In genomic region chr7:46244752-46245151, GRCh38 we compare ENCODE assay signal across 21 cellular contexts.
DNase-seq lines count a peak whose midpoint lies in the region; ATAC-seq, FAIRE-seq and TF ChIP-seq lines count a peak whose summit lies in the region.
"Had no signal": no experiment of that assay in that cellular context is flagged by ENCODE, and none has a peak within 500 bp of the region (broad histone marks: within the 10 kb centered on the region; RNA-seq: fewer than 3 reads in every experiment).

No MANE protein-coding gene starts in this region.

- H3K4me3 Mint-ChIP-seq in GM23338, result no peak overlapping the region
- no peak overlapping the region for H3K4me3 Mint-ChIP-seq in astrocyte (ENCODE audit: unreplicated experiment)
- H3K4me3 Mint-ChIP-seq: CD14-positive monocyte, HFFc6 had no signal

- peaks cover 2% of the 10 kb centered on the region; the same call in 2 of the 3 replicates for H3K36me3 Mint-ChIP-seq in GM23338 (ENCODE audit: low read depth)
- H3K36me3 Mint-ChIP-seq in astrocyte (ENCODE audit: low read depth, unreplicated experiment), result no peaks in the 10 kb centered on the region
- H3K36me3 Mint-ChIP-seq: CD14-positive monocyte had no signal

- DNase-seq in GM23338 (ENCODE audit: low spot score), result no peak
- DNase-seq in astrocyte (ENCODE audit: low read depth), result no peak
- peak; percentile 45 for DNase-seq in fibroblast of peridontal ligament (ENCODE audit: extremely low read depth)
- peak; percentile 62 for DNase-seq in retinal pigment epithelial cell (ENCODE audit: low read depth)
- DNase-seq in germinal center (ENCODE audit: low spot score), result no peak
- no peak for DNase-seq in activated gamma-delta T cell (lab: John Stamatoyannopoulos, UW)
- DNase-seq in NOMO-1 treated with DMSO at 0.1 percent for 48 hours (lab: John Stamatoyannopoulos, UW; ENCODE audit: unreplicated experiment), result no peak
- DNase-seq in GM19239 (ENCODE audit: insufficient read length, low spot score), result no peak
- DNase-seq: Caco-2, HFFc6, MM.1S, NCI-H1105 treated with DMSO at 0.1 percent for 48 hours, NCI-H2171 treated with DMSO at 0.1 percent for 48 hours, NCI-H510A treated with DMSO at 0.1 percent for 48 hours, SIG-M5 had no signal

- no peaks in the 10 kb centered on the region for H3K9me3 ChIP-seq in astrocyte (ENCODE audit: insufficient read depth, low read depth, low read length)
- H3K9me3 ChIP-seq: Caco-2 had no signal

- H3K79me2 ChIP-seq in GM23338 (replicated peaks; ENCODE audit: insufficient read depth) (no peaks in the 10 kb centered on the region), astrocyte (ENCODE audit: insufficient read depth, low read length) (no peaks in the 10 kb centered on the region)

- H3K27ac Mint-ChIP-seq in GM23338, result no peak overlapping the region
- H3K27ac Mint-ChIP-seq in astrocyte (ENCODE audit: unreplicated experiment), result peak overlapping the region; percentile 4
- H3K27ac Mint-ChIP-seq: CD14-positive monocyte, HFFc6 had no signal

- H4K20me1 ChIP-seq in GM23338 (replicated peaks; ENCODE audit: insufficient read depth), result no peaks in the 10 kb centered on the region
- H4K20me1 ChIP-seq in astrocyte (ENCODE audit: insufficient read depth, low read length), result no peaks in the 10 kb centered on the region

- TF ChIP-seq CTCF in GM23338 (conservative IDR thresholded peaks at IDR 0.05; ENCODE audit: low read depth in 2 of 2), result no peak
- TF ChIP-seq CTCF in astrocyte (IDR thresholded peaks at IDR 0.05; ENCODE audit: insufficient read depth, low read depth, low read length), result no peak
- no peak for TF ChIP-seq CTCF in retinal pigment epithelial cell (conservative IDR thresholded peaks at IDR 0.05; ENCODE audit: low read depth, low read length)

- FAIRE-seq in astrocyte (lab: Jason Lieb, UNC), result no peak
- FAIRE-seq in GM19239 (lab: Jason Lieb, UNC), result no peak
- FAIRE-seq: G401.6, GM12892, H1, RCC 7860 had no signal

- H3K27ac ChIP-seq in GM23338 (ENCODE audit: low read depth) (no peak overlapping the region), astrocyte (ENCODE audit: low read depth, low read length) (no peak overlapping the region)
- H3K27ac ChIP-seq: KMS-11 had no signal

- H3K27me3 Mint-ChIP-seq in GM23338 (ENCODE audit: insufficient read depth, low read depth, poor library complexity), result no peaks in the 10 kb centered on the region
- H3K27me3 Mint-ChIP-seq in astrocyte (ENCODE audit: low read depth, unreplicated experiment), result no peaks in the 10 kb centered on the region

- H3K4me3 ChIP-seq in GM23338 (no peak overlapping the region), astrocyte (ENCODE audit: insufficient read depth, low read depth, low read length) (no peak overlapping the region), retinal pigment epithelial cell (ENCODE audit: low read length) (no peak overlapping the region)

- H3K9me3 Mint-ChIP-seq in GM23338 (peaks cover 3% of the 10 kb centered on the region; the same call in 1 of the 3 replicates), astrocyte (ENCODE audit: unreplicated experiment) (no peaks in the 10 kb centered on the region)
- H3K9me3 Mint-ChIP-seq: HFFc6 had no signal

- H3K36me3 ChIP-seq in GM23338 (ENCODE audit: insufficient read depth) (no peaks in the 10 kb centered on the region), astrocyte (ENCODE audit: insufficient read depth, low read length) (no peaks in the 10 kb centered on the region)

- no peaks in the 10 kb centered on the region for H3F3A ChIP-seq in GM23338 (replicated peaks; ENCODE audit: low read depth)

- H3K27me3 ChIP-seq in GM23338 (ENCODE audit: insufficient read depth) (no peaks in the 10 kb centered on the region), astrocyte (ENCODE audit: insufficient read depth, low read length) (no peaks in the 10 kb centered on the region)

- 0 out of 2 replicates have a peak, but pooled peaks cover 4% of the 10 kb centered on the region for H3K9me2 ChIP-seq in GM23338 (ENCODE audit: insufficient read depth)

- H3K4me2 ChIP-seq in GM23338 (no peak overlapping the region), astrocyte (ENCODE audit: low read length) (no peak overlapping the region)
- H3K4me2 ChIP-seq: KMS-11 had no signal

- no peaks in the 10 kb centered on the region for H3K4me1 ChIP-seq in GM23338 (ENCODE audit: insufficient read depth)
- no peaks in the 10 kb centered on the region for H3K4me1 ChIP-seq in astrocyte (ENCODE audit: insufficient read depth, low read length)
- H3K4me1 ChIP-seq: Caco-2 had no signal

- no peak for ATAC-seq in GM23338

- peak overlapping the region; percentile 43; the same call in 1 of the 2 replicates for H2AFZ ChIP-seq in GM23338
- H2AFZ ChIP-seq in astrocyte (ENCODE audit: low read depth, low read length), result no peak overlapping the region

- no peak overlapping the region for H3K9ac ChIP-seq in astrocyte (ENCODE audit: low read length)
- H3K9ac ChIP-seq: KMS-11 had no signal

- H3K4me1 Mint-ChIP-seq in GM23338 (peaks cover 10% of the 10 kb centered on the region; the same call in 1 of the 3 replicates), astrocyte (ENCODE audit: low read depth, unreplicated experiment) (peaks cover 10% of the 10 kb centered on the region)
- H3K4me1 Mint-ChIP-seq: CD14-positive monocyte had no signal

TF ChIP-seq in GM23338, 12 proteins besides CTCF, POLR2A, EP300 and RAD21 (continues in another document):
- TF ChIP-seq ZNF114 (CRISPR knock-in tag; IDR thresholded peaks at IDR 0.05) (no peak), JUNB (IDR thresholded peaks at IDR 0.05; ENCODE audit: unreplicated experiment) (no peak), CREB1 (CRISPR knock-in tag; IDR thresholded peaks at IDR 0.05; ENCODE audit: low read depth) (no peak), POLR2AphosphoS5 (IDR thresholded peaks at IDR 0.05; ENCODE audit: low read depth) (no peak), REST (IDR thresholded peaks at IDR 0.05; ENCODE audit: unreplicated experiment) (no peak), ETS1 (IDR thresholded peaks at IDR 0.05) (no peak), EZH2 (IDR thresholded peaks at IDR 0.05; ENCODE audit: low read depth, unreplicated experiment) (no peak)

Comparison
In these comparisons a context has a peak if more than half of its experiments do, and no peak if none do; other contexts are left out.
1. DNase-seq: peak in fibroblast of peridontal ligament (single experiment) and retinal pigment epithelial cell (single experiment); none in GM23338 (single experiment), astrocyte (single experiment), germinal center (single experiment), activated gamma-delta T cell (single experiment), NOMO-1 treated with DMSO at 0.1 percent for 48 hours (single experiment) and GM19239 (single experiment).